Comparison of ENCODE assay signal across 18 cellular contexts in the genomic region with DNA sequence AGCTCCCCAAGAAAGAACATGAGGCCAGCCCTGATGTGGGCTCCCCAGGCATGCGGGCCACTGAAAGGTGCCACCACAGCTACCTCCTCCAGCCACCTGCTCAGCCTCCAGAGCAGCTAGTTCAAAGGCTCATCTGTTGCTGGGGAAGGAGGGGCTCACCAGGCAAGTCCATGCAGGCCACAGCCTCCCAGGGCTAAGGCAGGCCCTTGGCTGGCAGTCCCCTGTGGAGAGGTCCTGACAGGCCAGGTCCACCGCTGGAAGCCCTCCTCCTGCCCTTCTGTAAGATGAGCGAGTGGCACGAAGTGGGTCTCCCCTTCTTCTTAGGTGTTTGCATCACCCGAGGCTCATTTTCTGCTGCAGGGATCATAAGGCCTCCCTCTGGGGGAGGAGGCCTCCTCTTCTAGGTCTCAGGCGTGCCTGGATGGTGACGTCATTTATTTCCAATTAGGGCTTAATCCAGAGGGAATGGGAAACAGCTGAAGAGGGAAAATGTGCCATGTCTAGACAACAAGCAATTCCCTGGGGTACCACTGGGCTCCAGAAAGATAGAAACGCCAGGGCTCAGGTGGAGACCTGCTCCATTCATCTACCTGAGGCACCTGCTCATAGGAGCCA.
DNase-seq lines count a peak whose midpoint lies in the region; ATAC-seq, FAIRE-seq and TF ChIP-seq lines count a peak whose summit lies in the region.
"Had no signal": no experiment of that assay in that cellular context is flagged by ENCODE, and none has a peak within 500 bp of the region (broad histone marks: within the 10 kb centered on the region; RNA-seq: fewer than 3 reads in every experiment).

No MANE protein-coding gene starts in this region.

- DNase-seq in EL, result peak; percentile 29
- peak; percentile 25 for DNase-seq in NCI-H1105 treated with DMSO at 0.1 percent for 48 hours (lab: John Stamatoyannopoulos, UW)
- DNase-seq in WERI-Rb-1, result peak; percentile 44
- DNase-seq in retina, result peak; percentile 38
- no peak for DNase-seq in RCC 7860 (ENCODE audit: low spot score)
- DNase-seq: activated CD4-positive, alpha-beta memory T cell treated with anti-CD3 and anti-CD28 coated beads for 36 hours; activated naive CD4-positive, alpha-beta T cell; Calu3; GOT3; mesenchymal stem cell; naive thymus-derived CD4-positive, alpha-beta T cell; NCI-H2227 treated with DMSO at 0.1 percent for 48 hours; SHP77 treated with DMSO at 0.1 percent for 48 hours; stimulated activated CD4-positive, alpha-beta T cell treated with anti-CD3 and anti-CD28 coated beads, Interleukin-4, amount 100 ng/mL, for 24 hours had no signal

- H3K36me3 ChIP-seq in WERI-Rb-1, result peaks cover 8% of the 10 kb centered on the region
- H3K36me3 ChIP-seq: ascending aorta had no signal

- H3K9me3 ChIP-seq in WERI-Rb-1 (ENCODE audit: severe bottlenecking), result no peaks in the 10 kb centered on the region
- H3K9me3 ChIP-seq: ascending aorta had no signal

- H3K4me3 ChIP-seq in WERI-Rb-1 (ENCODE audit: low read depth, low read length), result no peak overlapping the region
- H3K4me3 ChIP-seq: ascending aorta had no signal

- FAIRE-seq in RCC 7860 (lab: Jason Lieb, UNC), result no peak
- FAIRE-seq: colon had no signal

- H3K27me3 ChIP-seq in WERI-Rb-1 (ENCODE audit: insufficient read depth, low read depth, severe bottlenecking), result no peaks in the 10 kb centered on the region
- H3K27me3 ChIP-seq: ascending aorta had no signal

- no peak overlapping the region for H3K27ac ChIP-seq in WERI-Rb-1
- H3K27ac ChIP-seq: ascending aorta had no signal

- no peak for TF ChIP-seq CTCF in WERI-Rb-1 (IDR thresholded peaks at IDR 0.05; ENCODE audit: low read depth, low read length)

- no peak for ATAC-seq in HG03095 (IDR thresholded peaks at IDR 0.05; ENCODE audit: unreplicated experiment)
- ATAC-seq in HG03432 (IDR thresholded peaks at IDR 0.05; ENCODE audit: unreplicated experiment), result no peak
- ATAC-seq: naive thymus-derived CD4-positive, alpha-beta T cell had no signal
